15 cellular contexts compared by ENCODE assay signal in the genomic region with DNA sequence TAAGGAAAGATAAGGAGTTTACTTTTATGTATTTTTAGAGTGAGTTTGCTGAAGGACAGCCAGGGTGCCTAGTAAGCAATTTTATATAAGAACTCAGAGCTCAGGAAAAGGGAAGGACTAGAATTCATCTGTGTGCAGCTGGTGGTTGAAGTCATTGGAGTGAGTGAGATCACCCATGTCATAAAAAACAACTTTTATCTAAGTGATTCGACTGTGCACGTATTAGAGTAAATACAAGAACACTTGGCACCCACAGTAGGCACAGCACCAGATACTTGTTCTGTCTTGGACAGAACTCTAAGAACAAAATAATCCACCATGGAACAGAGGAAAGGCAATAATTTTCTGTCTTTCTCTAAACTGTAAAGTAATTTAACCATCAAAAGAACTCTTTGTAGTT. TPM values are rescaled to one million over a fixed set of nuclear protein-coding genes. Genes with fewer than 3 reads are reported as not detected.
DNase-seq lines count a peak whose midpoint lies in the region; ATAC-seq and TF ChIP-seq lines count a peak whose summit lies in the region.
"Had no signal": no experiment of that assay in that cellular context is flagged by ENCODE, and none has a peak within 500 bp of the region (broad histone marks: within the 10 kb centered on the region; RNA-seq: fewer than 3 reads in every experiment).

No MANE protein-coding gene starts in this region.

- TF ChIP-seq CTCF in fibroblast of lung (conservative IDR thresholded peaks at IDR 0.05 in 1 of 2, IDR thresholded peaks at IDR 0.05 in 1 of 2; ENCODE audit: low read depth in 1 of 2, low read length in 2 of 2) (no peak), mesothelial cell of epicardium (IDR thresholded peaks at IDR 0.05; ENCODE audit: unreplicated experiment) (no peak), tibial artery (IDR thresholded peaks at IDR 0.05) (no peak)

- H3K36me3 Mint-ChIP-seq in mesothelial cell of epicardium = no peaks in the 10 kb centered on the region
- H3K36me3 Mint-ChIP-seq: activated naive CD8-positive, alpha-beta T cell treated with anti-CD3 and anti-CD28 coated beads, Interleukin-2, amount 10 ng/mL, durations not matched to agents 7 days and 5 days; CD8-positive, alpha-beta T cell had no signal

- no peaks in the 10 kb centered on the region for H3K79me2 ChIP-seq in fibroblast of lung (ENCODE audit: control insufficient read depth, insufficient read depth, low read length)

- H3K36me3 ChIP-seq in fibroblast of lung (ENCODE audit: control insufficient read depth, insufficient read depth, low read length) = no peaks in the 10 kb centered on the region
- H3K36me3 ChIP-seq in tibial artery = no peaks in the 10 kb centered on the region
- H3K36me3 ChIP-seq in effector memory CD4-positive, alpha-beta T cell (ENCODE audit: control insufficient read depth, insufficient read depth, low read length) = no peaks in the 10 kb centered on the region

- no peaks in the 10 kb centered on the region for H3K27me3 Mint-ChIP-seq in mesothelial cell of epicardium (ENCODE audit: low read depth)

- no peak overlapping the region for H3K4me3 ChIP-seq in fibroblast of lung (replicated peaks in 1 of 4; ENCODE audit: control extremely low read depth in 1 of 4, insufficient read depth in 1 of 4, low read depth in 3 of 4, low read length in 4 of 4)
- no peak overlapping the region for H3K4me3 ChIP-seq in tibial artery
- no peak overlapping the region for H3K4me3 ChIP-seq in effector memory CD4-positive, alpha-beta T cell (ENCODE audit: insufficient read depth, low read depth, low read length, poor library complexity, severe bottlenecking)
- H3K4me3 ChIP-seq: skin epidermis had no signal

- no peak overlapping the region for H3K4me3 Mint-ChIP-seq in mesothelial cell of epicardium
- H3K4me3 Mint-ChIP-seq: activated naive CD8-positive, alpha-beta T cell treated with anti-CD3 and anti-CD28 coated beads, Interleukin-2, amount 10 ng/mL, durations not matched to agents 7 days and 5 days; CD8-positive, alpha-beta T cell; neural crest cell had no signal

- H3K9me3 Mint-ChIP-seq in mesothelial cell of epicardium = no peaks in the 10 kb centered on the region
- H3K9me3 Mint-ChIP-seq: activated naive CD8-positive, alpha-beta T cell treated with anti-CD3 and anti-CD28 coated beads, Interleukin-2, amount 10 ng/mL, durations not matched to agents 7 days and 5 days; CD8-positive, alpha-beta T cell; neural crest cell had no signal

- no peak overlapping the region for H3K4me2 ChIP-seq in fibroblast of lung (ENCODE audit: extremely low read depth, insufficient read depth, low read length)

- peak overlapping the region; percentile 75 for H3K27ac Mint-ChIP-seq in mesothelial cell of epicardium
- H3K27ac Mint-ChIP-seq: activated naive CD8-positive, alpha-beta T cell treated with anti-CD3 and anti-CD28 coated beads, Interleukin-2, amount 10 ng/mL, durations not matched to agents 7 days and 5 days; CD8-positive, alpha-beta T cell had no signal

- no peak overlapping the region for H2AFZ ChIP-seq in fibroblast of lung (ENCODE audit: low read length)

- H3K9ac ChIP-seq in fibroblast of lung (ENCODE audit: insufficient read depth, low read length) = no peak overlapping the region

- DNase-seq in RPMI7951 (ENCODE audit: low read depth) = peak; percentile 6
- DNase-seq in fibroblast of lung (ENCODE audit: low read depth in 2 of 2) = peak; percentile 63 to 73
- DNase-seq in mesothelial cell of epicardium (ENCODE audit: low spot score in 2 of 2, unreplicated experiment in 2 of 2) = no peak
- peak; percentile 69 to 76 for DNase-seq in tibial artery
- DNase-seq in effector memory CD4-positive, alpha-beta T cell = no peak
- DNase-seq in stimulated activated naive CD8-positive, alpha-beta T cell treated with anti-CD3 and anti-CD28 coated beads, Interleukin-15, Interleukin-2, amounts not matched to agents 100 U/mL and 50 U/mL, for 24 hours = no peak
- no peak for DNase-seq in SKM-1 (lab: John Stamatoyannopoulos, UW; ENCODE audit: unreplicated experiment)
- DNase-seq: activated naive CD8-positive, alpha-beta T cell treated with anti-CD3 and anti-CD28 coated beads, Interleukin-2, amount 10 ng/mL, durations not matched to agents 7 days and 5 days; CD8-positive, alpha-beta T cell; NCI-H2081; SW 1271 had no signal

- H3K27me3 ChIP-seq in fibroblast of lung (ENCODE audit: control insufficient read depth, insufficient read depth, low read length) (no peaks in the 10 kb centered on the region), tibial artery (no peaks in the 10 kb centered on the region)
- H3K27me3 ChIP-seq in effector memory CD4-positive, alpha-beta T cell (replicated peaks; ENCODE audit: control insufficient read depth, insufficient read depth, low read length, poor library complexity, severe bottlenecking) = no peaks in the 10 kb centered on the region

- H4K20me1 ChIP-seq in fibroblast of lung (ENCODE audit: control insufficient read depth, extremely low read depth, insufficient read depth, low read length) = no peaks in the 10 kb centered on the region

- H3K4me1 ChIP-seq in fibroblast of lung (ENCODE audit: control insufficient read depth, extremely low read depth, insufficient read depth, low read length) (peaks cover 3% of the 10 kb centered on the region), tibial artery (peaks cover 0 to 97% (median 44%) of the 10 kb centered on the region in 4 donors)
- no peaks in the 10 kb centered on the region for H3K4me1 ChIP-seq in effector memory CD4-positive, alpha-beta T cell (ENCODE audit: control insufficient read depth, insufficient read depth, low read length, poor library complexity, severe bottlenecking)

- H3K9me3 ChIP-seq in fibroblast of lung (ENCODE audit: control insufficient read depth, insufficient read depth, low read depth, low read length) = no peaks in the 10 kb centered on the region
- H3K9me3 ChIP-seq in tibial artery = no peaks in the 10 kb centered on the region
- no peaks in the 10 kb centered on the region for H3K9me3 ChIP-seq in effector memory CD4-positive, alpha-beta T cell (ENCODE audit: control insufficient read depth, low read length)

- no peak overlapping the region for H3K27ac ChIP-seq in fibroblast of lung (ENCODE audit: insufficient read depth, low read length)
- peak overlapping the region; percentile 84 to 90 for H3K27ac ChIP-seq in tibial artery
- no peak overlapping the region for H3K27ac ChIP-seq in effector memory CD4-positive, alpha-beta T cell (ENCODE audit: insufficient read depth, low read length, poor library complexity, severe bottlenecking)

- intact Hi-C loops in tibial artery (cut with DNase I; ENCODE audit: low total_unique reads) = loop anchor here (1.0 kb wide), 1 partner anchor 19 kb away; no protein-coding TSS in a partner anchor

- peaks cover 55% of the 10 kb centered on the region for H3K4me1 Mint-ChIP-seq in mesothelial cell of epicardium
- H3K4me1 Mint-ChIP-seq: activated naive CD8-positive, alpha-beta T cell treated with anti-CD3 and anti-CD28 coated beads, Interleukin-2, amount 10 ng/mL, durations not matched to agents 7 days and 5 days; neural crest cell had no signal

- no peak for ATAC-seq in GM21390 (IDR thresholded peaks at IDR 0.05; ENCODE audit: unreplicated experiment)
- ATAC-seq in stimulated activated naive CD8-positive, alpha-beta T cell treated with anti-CD3 and anti-CD28 coated beads, Interleukin-15, Interleukin-2, amounts not matched to agents 100 U/mL and 50 U/mL, for 24 hours = no peak
- ATAC-seq: CD8-positive, alpha-beta T cell; HepG2 had no signal

RNA-seq across cellular contexts. Expression of a gene that starts 31.6 kb away (rescaled TPM):
- 1.6 and 1.8 TPM in 2 replicates for total RNA-seq in RPMI7951 (2014; rRNA removed; shearing (Covaris generic))
- 12.6 and 40.1 TPM in 2 replicates for total RNA-seq in fibroblast of lung
- polyA plus RNA-seq in fibroblast of lung = 15.3 and 71.7 TPM in 2 replicates
- polyA plus RNA-seq in fibroblast of lung (2012) = 9.3 and 55.9 TPM in 2 replicates
- polyA minus RNA-seq in fibroblast of lung (ENCODE audit: low replicate concordance) = 36.2 and 140 TPM in 2 replicates
- 20.6 to 23.4 TPM (median 22.6 TPM) in 3 replicates for total RNA-seq in mesothelial cell of epicardium
- total RNA-seq: HepG2 had no signal
- polyA plus RNA-seq: HepG2 had no signal

Comparison
In these comparisons a context has a peak if more than half of its experiments do, and no peak if none do; other contexts are left out.
1. DNase-seq: peak in RPMI7951 (single experiment), fibroblast of lung (2 of 2) and tibial artery (2 of 2); none in mesothelial cell of epicardium (0 of 2), effector memory CD4-positive, alpha-beta T cell (0 of 3), stimulated activated naive CD8-positive, alpha-beta T cell treated with anti-CD3 and anti-CD28 coated beads, Interleukin-15, Interleukin-2, amounts not matched to agents 100 U/mL and 50 U/mL, for 24 hours (single experiment) and SKM-1 (single experiment).
2. H3K27ac ChIP-seq: peak in tibial artery (2 of 2); none in fibroblast of lung (single experiment) and effector memory CD4-positive, alpha-beta T cell (single experiment).